In the genomic region with DNA sequence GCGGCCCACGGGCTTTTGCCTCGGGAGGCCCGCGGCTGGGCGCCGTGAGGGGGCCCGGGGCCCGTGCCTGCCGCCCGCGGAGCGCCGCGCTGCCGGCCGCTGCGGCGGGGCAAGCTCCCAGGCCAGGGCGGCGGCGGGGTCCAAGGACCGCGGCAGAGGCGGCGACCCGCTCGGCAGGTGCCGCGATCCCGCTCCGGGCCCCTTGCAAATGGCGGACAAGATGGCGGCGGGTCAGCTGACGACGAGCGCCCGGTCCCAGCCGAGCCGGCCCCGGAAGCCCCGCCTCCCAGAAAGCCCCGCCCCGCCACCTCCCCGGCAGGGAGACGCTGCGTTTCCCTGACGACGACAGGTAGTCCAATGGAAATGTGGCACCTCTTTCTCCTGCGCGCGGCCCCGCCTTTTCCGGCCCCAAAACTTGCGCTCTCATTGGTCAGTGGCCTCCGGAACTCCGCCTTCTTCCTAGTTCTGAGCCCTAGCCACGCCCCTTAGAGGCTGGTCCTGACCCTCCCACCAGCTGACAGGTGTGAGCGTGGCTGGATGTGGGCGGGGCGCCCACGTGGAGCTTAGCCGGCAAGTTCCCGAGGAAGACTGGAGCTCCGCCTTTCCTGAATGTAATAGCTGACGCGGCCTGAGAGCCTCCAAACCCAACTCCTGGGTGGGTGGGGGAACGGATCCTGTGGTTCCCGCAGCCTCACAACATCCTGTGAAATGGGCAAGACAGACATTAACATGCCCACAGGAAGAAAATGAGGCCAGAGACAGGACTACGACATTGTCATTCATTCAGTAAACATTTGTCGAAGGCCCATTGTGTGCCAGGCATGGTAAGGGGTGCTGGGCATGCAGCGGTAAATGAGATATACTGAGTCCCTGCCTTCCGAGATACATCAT, we compare ENCODE assay signal across 8 cellular contexts. TPM values are rescaled to one million over a fixed set of nuclear protein-coding genes. Genes with fewer than 3 reads are reported as not detected.
DNase-seq lines count a peak whose midpoint lies in the region; ATAC-seq and TF ChIP-seq lines count a peak whose summit lies in the region.

Gene AP3D1 (minus strand): TSS at position 228 of the 891 bp plus-strand sequence. CDS start 232 bp downstream, outside the sequence.

- in situ Hi-C loops in KBM-7 (cut with MboI; ENCODE audit: low pct_unique_long_range_greater_than_20kb, low sequenced_read_pairs), result no loop called here

- peak; percentile 75 for ATAC-seq in GM21717 (IDR thresholded peaks at IDR 0.05; ENCODE audit: unreplicated experiment)

- TF ChIP-seq CTCF in epithelial cell of proximal tubule (conservative IDR thresholded peaks at IDR 0.05; ENCODE audit: low read depth, low read length), result no peak

- H3K27me3 Mint-ChIP-seq in activated T-cell treated with anti-CD3 and anti-CD28 coated beads, Interleukin-2, amount 50 U/mL, for 24 hours, result no peaks in the 10 kb centered on the region

- peak within 1 kb of the TSS; percentile 86 for H3K4me3 Mint-ChIP-seq in activated T-cell treated with anti-CD3 and anti-CD28 coated beads, Interleukin-2, amount 50 U/mL, for 24 hours

- peak within 1 kb of the TSS; percentile 90 for H3K27ac Mint-ChIP-seq in activated T-cell treated with anti-CD3 and anti-CD28 coated beads, Interleukin-2, amount 50 U/mL, for 24 hours

- peak; percentile 94 for DNase-seq in DMS153 treated with DMSO at 0.1 percent for 48 hours (lab: John Stamatoyannopoulos, UW; ENCODE audit: unreplicated experiment)
- DNase-seq in KBM-7, result peak; percentile 100
- peak; percentile 100 for DNase-seq in activated T-cell treated with anti-CD3 and anti-CD28 coated beads, Interleukin-2, amount 50 U/mL, for 24 hours
- DNase-seq in epithelial cell of proximal tubule (ENCODE audit: low read depth), result peak; percentile 94
- peak; percentile 100 for DNase-seq in mucosa of gallbladder (ENCODE audit: low spot score)
- DNase-seq in stimulated activated CD8-positive, alpha-beta memory T cell treated with anti-CD3 and anti-CD28 coated beads, Interleukin-4, amount 100 ng/mL, for 4 hours (ENCODE audit: low read depth in 2 of 2, low spot score in 1 of 2), result peak; percentile 98 to 100

- peaks cover 47% of the 10 kb centered on the region for H3K4me1 Mint-ChIP-seq in activated T-cell treated with anti-CD3 and anti-CD28 coated beads, Interleukin-2, amount 50 U/mL, for 24 hours (ENCODE audit: low read depth)

- H3K4me3 ChIP-seq in epithelial cell of proximal tubule (ENCODE audit: low read depth, low read length), result peak within 1 kb of the TSS; percentile 99

- no peaks in the 10 kb centered on the region for H3K9me3 Mint-ChIP-seq in activated T-cell treated with anti-CD3 and anti-CD28 coated beads, Interleukin-2, amount 50 U/mL, for 24 hours

- peaks cover 31% of the 10 kb centered on the region for H3K36me3 Mint-ChIP-seq in activated T-cell treated with anti-CD3 and anti-CD28 coated beads, Interleukin-2, amount 50 U/mL, for 24 hours (ENCODE audit: low read depth)

TF ChIP-seq in PFSK-1, 5 proteins besides CTCF, POLR2A, EP300 and RAD21:
- TF ChIP-seq REST (IDR thresholded peaks at IDR 0.05; ENCODE audit: insufficient read depth in 1 of 2, low read depth in 2 of 2, low read length in 2 of 2), result peak in 1 of 2 experiments; percentile 34; a peak in 1 of 4 replicates
- peak; percentile 88; the same call in 1 of the 2 replicates for TF ChIP-seq TAF1 (IDR thresholded peaks at IDR 0.05; ENCODE audit: borderline replicate concordance, insufficient read depth, low read length)
- TF ChIP-seq FOXP2 (optimal IDR thresholded peaks at IDR 0.05; ENCODE audit: borderline replicate concordance, extremely low read depth, extremely low read length, insufficient read depth), result peak; percentile 41
- TF ChIP-seq POLR2AphosphoS5 (IDR thresholded peaks at IDR 0.05; ENCODE audit: low read depth, low read length), result 0 out of 2 replicates have a peak, but pooled peaks have one; percentile 2
- TF ChIP-seq SIN3A (IDR thresholded peaks at IDR 0.05; ENCODE audit: borderline replicate concordance, insufficient read depth, low read length), result peak; percentile 99

RNA-seq across cellular contexts. Expression of gene AP3D1, which starts in this region (rescaled TPM):
- 225 TPM for polyA plus RNA-seq in PFSK-1 (2012; ENCODE audit: insufficient read length, low read depth)
- 101 and 141 TPM in 2 replicates for total RNA-seq in epithelial cell of proximal tubule
- total RNA-seq in mucosa of gallbladder, result 125 TPM

Comparison
In these comparisons a context has a peak if more than half of its experiments do, and no peak if none do; other contexts are left out.
1. Peak in every context shown above with its lines: DNase-seq, ATAC-seq and H3K4me3 ChIP-seq.